In genomic region chr1:44511769-44512168, GRCh38 we compare ENCODE assay signal across 14 cellular contexts.
A peak's percentile ranks its signal among the peaks of the same experiment; 100 is the strongest.
DNase-seq lines count a peak whose midpoint lies in the region; ATAC-seq and TF ChIP-seq lines count a peak whose summit lies in the region.
"Had no signal": no experiment of that assay in that cellular context is flagged by ENCODE, and none has a peak within 500 bp of the region (broad histone marks: within the 10 kb centered on the region; RNA-seq: fewer than 3 reads in every experiment).

No MANE protein-coding gene starts in this region.

- H3K27me3 Mint-ChIP-seq in activated CD8-positive, alpha-beta T cell treated with anti-CD3 and anti-CD28 coated beads for 36 hours = peaks cover 8% of the 10 kb centered on the region
- H3K27me3 Mint-ChIP-seq in activated CD8-positive, alpha-beta T cell treated with anti-CD3 and anti-CD28 coated beads, Interleukin-2, amount 10 ng/mL, durations not matched to agents 7 days and 5 days (ENCODE audit: low read depth) = peaks cover 15% of the 10 kb centered on the region
- H3K27me3 Mint-ChIP-seq in IgD-negative memory B cell = peaks cover 21% of the 10 kb centered on the region

- POLR2A ChIA-PET in activated CD8-positive, alpha-beta T cell treated with anti-CD3 and anti-CD28 coated beads for 36 hours (lab: Charles Lee) = no interaction called here
- POLR2A ChIA-PET in activated CD8-positive, alpha-beta T cell treated with anti-CD3 and anti-CD28 coated beads, Interleukin-2, amount 10 ng/mL, durations not matched to agents 7 days and 5 days (lab: Charles Lee) = interaction anchor here (1.6 kb wide), 1 partner anchor 20 kb away, joined by 3 read pairs; no protein-coding TSS in a partner anchor

- H3K9me3 Mint-ChIP-seq in activated CD8-positive, alpha-beta T cell treated with anti-CD3 and anti-CD28 coated beads for 36 hours = no peaks in the 10 kb centered on the region
- H3K9me3 Mint-ChIP-seq in activated CD8-positive, alpha-beta T cell treated with anti-CD3 and anti-CD28 coated beads, Interleukin-2, amount 10 ng/mL, durations not matched to agents 7 days and 5 days (ENCODE audit: insufficient read depth) = no peaks in the 10 kb centered on the region
- H3K9me3 Mint-ChIP-seq in IgD-negative memory B cell = peaks cover 0 to 2% (median 0%) of the 10 kb centered on the region in 3 donors
- H3K9me3 Mint-ChIP-seq: activated naive CD8-positive, alpha-beta T cell treated with anti-CD3 and anti-CD28 coated beads, Interleukin-2, amount 10 ng/mL, durations not matched to agents 7 days and 5 days; natural killer cell had no signal

- TF ChIP-seq CTCF in activated CD8-positive, alpha-beta T cell treated with anti-CD3 and anti-CD28 coated beads for 36 hours (IDR thresholded peaks at IDR 0.05) = no peak

- ATAC-seq in activated CD8-positive, alpha-beta T cell treated with anti-CD3 and anti-CD28 coated beads for 36 hours = peak; percentile 60
- ATAC-seq in activated CD8-positive, alpha-beta T cell treated with anti-CD3 and anti-CD28 coated beads, Interleukin-2, amount 10 ng/mL, durations not matched to agents 7 days and 5 days = no peak
- no peak for ATAC-seq in GM18867 (IDR thresholded peaks at IDR 0.05; ENCODE audit: unreplicated experiment)
- ATAC-seq in GM21576 (IDR thresholded peaks at IDR 0.05; ENCODE audit: unreplicated experiment) = no peak
- ATAC-seq: gastrocnemius medialis, natural killer cell had no signal

- no peaks in the 10 kb centered on the region for H3K36me3 Mint-ChIP-seq in activated CD8-positive, alpha-beta T cell treated with anti-CD3 and anti-CD28 coated beads for 36 hours (ENCODE audit: low read depth)
- H3K36me3 Mint-ChIP-seq in activated CD8-positive, alpha-beta T cell treated with anti-CD3 and anti-CD28 coated beads, Interleukin-2, amount 10 ng/mL, durations not matched to agents 7 days and 5 days (ENCODE audit: low read depth) = no peaks in the 10 kb centered on the region
- peaks cover 6% of the 10 kb centered on the region for H3K36me3 Mint-ChIP-seq in IgD-negative memory B cell
- H3K36me3 Mint-ChIP-seq: activated naive CD8-positive, alpha-beta T cell treated with anti-CD3 and anti-CD28 coated beads, Interleukin-2, amount 10 ng/mL, durations not matched to agents 7 days and 5 days; natural killer cell had no signal

- CTCF ChIA-PET in activated CD8-positive, alpha-beta T cell treated with anti-CD3 and anti-CD28 coated beads for 36 hours (lab: Charles Lee) = interaction anchor here (1.1 to 1.7 kb wide), 2 partner anchors 12 to 133 kb away, joined by 3 to 4 read pairs; no protein-coding TSS in a partner anchor
- CTCF ChIA-PET in activated CD8-positive, alpha-beta T cell treated with anti-CD3 and anti-CD28 coated beads, Interleukin-2, amount 10 ng/mL, durations not matched to agents 7 days and 5 days (lab: Charles Lee) = no interaction called here

- H3K27ac Mint-ChIP-seq in activated CD8-positive, alpha-beta T cell treated with anti-CD3 and anti-CD28 coated beads for 36 hours = no peak overlapping the region
- no peak overlapping the region for H3K27ac Mint-ChIP-seq in activated CD8-positive, alpha-beta T cell treated with anti-CD3 and anti-CD28 coated beads, Interleukin-2, amount 10 ng/mL, durations not matched to agents 7 days and 5 days
- H3K27ac Mint-ChIP-seq in IgD-negative memory B cell = peak overlapping the region in 2 of 3 donors; percentile 58 to 69
- H3K27ac Mint-ChIP-seq: activated naive CD8-positive, alpha-beta T cell treated with anti-CD3 and anti-CD28 coated beads, Interleukin-2, amount 10 ng/mL, durations not matched to agents 7 days and 5 days; natural killer cell had no signal

- H3K4me3 Mint-ChIP-seq in activated CD8-positive, alpha-beta T cell treated with anti-CD3 and anti-CD28 coated beads for 36 hours = no peak overlapping the region
- no peak overlapping the region for H3K4me3 Mint-ChIP-seq in activated CD8-positive, alpha-beta T cell treated with anti-CD3 and anti-CD28 coated beads, Interleukin-2, amount 10 ng/mL, durations not matched to agents 7 days and 5 days
- peak overlapping the region in 3 of 4 donors; percentile 65 to 89 (median 88) for H3K4me3 Mint-ChIP-seq in IgD-negative memory B cell
- H3K4me3 Mint-ChIP-seq: activated naive CD8-positive, alpha-beta T cell treated with anti-CD3 and anti-CD28 coated beads, Interleukin-2, amount 10 ng/mL, durations not matched to agents 7 days and 5 days; natural killer cell had no signal

- intact Hi-C loops in activated CD8-positive, alpha-beta T cell treated with anti-CD3 and anti-CD28 coated beads for 36 hours (cut with micrococcal nuclease) = no loop called here

- peak; percentile 24 for DNase-seq in activated CD8-positive, alpha-beta T cell treated with anti-CD3 and anti-CD28 coated beads for 36 hours
- no peak for DNase-seq in activated CD8-positive, alpha-beta T cell treated with anti-CD3 and anti-CD28 coated beads, Interleukin-2, amount 10 ng/mL, durations not matched to agents 7 days and 5 days
- peak; percentile 24 to 43 for DNase-seq in activated CD4-positive, alpha-beta T cell treated with anti-CD3 and anti-CD28 coated beads, Interleukin-2, amount 50 U/mL, for 48 hours
- peak; percentile 38 for DNase-seq in stimulated activated CD8-positive, alpha-beta memory T cell treated with anti-CD3 and anti-CD28 coated beads, Interleukin-4, amount 100 ng/mL, for 48 hours
- DNase-seq in NCI-H2081 treated with DMSO at 0.1 percent for 48 hours (lab: John Stamatoyannopoulos, UW) = no peak
- DNase-seq: activated naive CD8-positive, alpha-beta T cell treated with anti-CD3 and anti-CD28 coated beads, Interleukin-2, amount 10 ng/mL, durations not matched to agents 7 days and 5 days; gastrocnemius medialis; natural killer cell; NCI-H187 treated with DMSO at 0.1 percent for 48 hours; SIG-M5; trophoblast cell had no signal

- H3K4me1 Mint-ChIP-seq in activated CD8-positive, alpha-beta T cell treated with anti-CD3 and anti-CD28 coated beads for 36 hours (ENCODE audit: low read depth) = peaks cover 10% of the 10 kb centered on the region
- H3K4me1 Mint-ChIP-seq in activated CD8-positive, alpha-beta T cell treated with anti-CD3 and anti-CD28 coated beads, Interleukin-2, amount 10 ng/mL, durations not matched to agents 7 days and 5 days (ENCODE audit: low read depth) = no peaks in the 10 kb centered on the region
- H3K4me1 Mint-ChIP-seq in IgD-negative memory B cell = peaks cover 29 to 34% (median 34%) of the 10 kb centered on the region in 3 donors
- H3K4me1 Mint-ChIP-seq: natural killer cell had no signal

Comparison
In these comparisons a context has a peak if more than half of its experiments do, and no peak if none do; other contexts are left out.
1. DNase-seq: peak in activated CD8-positive, alpha-beta T cell treated with anti-CD3 and anti-CD28 coated beads for 36 hours (single experiment), activated CD4-positive, alpha-beta T cell treated with anti-CD3 and anti-CD28 coated beads, Interleukin-2, amount 50 U/mL, for 48 hours (2 of 2) and stimulated activated CD8-positive, alpha-beta memory T cell treated with anti-CD3 and anti-CD28 coated beads, Interleukin-4, amount 100 ng/mL, for 48 hours (single experiment); none in activated CD8-positive, alpha-beta T cell treated with anti-CD3 and anti-CD28 coated beads, Interleukin-2, amount 10 ng/mL, durations not matched to agents 7 days and 5 days (single experiment) and NCI-H2081 treated with DMSO at 0.1 percent for 48 hours (single experiment).
2. H3K27ac Mint-ChIP-seq: peak in IgD-negative memory B cell (2 of 3); none in activated CD8-positive, alpha-beta T cell treated with anti-CD3 and anti-CD28 coated beads for 36 hours (single experiment) and activated CD8-positive, alpha-beta T cell treated with anti-CD3 and anti-CD28 coated beads, Interleukin-2, amount 10 ng/mL, durations not matched to agents 7 days and 5 days (single experiment).
3. H3K4me3 Mint-ChIP-seq: peak in IgD-negative memory B cell (3 of 4); none in activated CD8-positive, alpha-beta T cell treated with anti-CD3 and anti-CD28 coated beads for 36 hours (single experiment) and activated CD8-positive, alpha-beta T cell treated with anti-CD3 and anti-CD28 coated beads, Interleukin-2, amount 10 ng/mL, durations not matched to agents 7 days and 5 days (single experiment).